21 cellular contexts compared by ENCODE assay signal in the genomic region with DNA sequence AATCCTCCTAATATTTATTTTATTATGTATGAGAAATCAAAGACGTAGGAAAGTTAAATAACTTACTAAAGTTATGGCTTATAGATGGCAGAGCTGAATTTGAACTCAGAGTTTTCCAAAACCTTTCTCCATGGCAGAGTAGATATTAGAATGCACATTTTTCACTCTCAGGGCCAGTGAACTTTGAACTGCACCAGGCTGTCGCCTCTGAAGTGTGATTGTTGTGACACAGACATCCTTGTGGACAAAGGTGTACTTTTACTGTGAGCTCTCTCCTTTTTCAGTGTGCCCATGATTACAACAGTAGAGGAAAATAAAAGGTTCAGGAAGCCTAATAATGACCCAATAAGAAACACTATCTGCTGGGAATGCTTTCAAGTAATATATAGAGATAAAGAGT. TPM values are rescaled to one million over a fixed set of nuclear protein-coding genes. Genes with fewer than 3 reads are reported as not detected.
A peak's percentile ranks its signal among the peaks of the same experiment; 100 is the strongest.
DNase-seq lines count a peak whose midpoint lies in the region; ATAC-seq and TF ChIP-seq lines count a peak whose summit lies in the region.
"Had no signal": no experiment of that assay in that cellular context is flagged by ENCODE, and none has a peak within 500 bp of the region (broad histone marks: within the 10 kb centered on the region; RNA-seq: fewer than 3 reads in every experiment).

No MANE protein-coding gene starts in this region.

- no peak overlapping the region for H3K27ac ChIP-seq in liver (ENCODE audit: low read depth in 1 of 2, low read length in 2 of 2)
- peak overlapping the region; percentile 45 to 97 (median 90) for H3K27ac ChIP-seq in sigmoid colon
- H3K27ac ChIP-seq: BLaER1 treated with 17β-estradiol and CSF1 and Interleukin-3, amounts not matched to agents 10 nM and 100 nM; VCaP had no signal

- POLR2A ChIA-PET in Caco-2 (lab: Charles Lee), result interaction anchor here (1.0 kb wide), 1 partner anchor 28 kb away, joined by 3 read pairs; no protein-coding TSS in a partner anchor

- peak; percentile 55 for DNase-seq in Caco-2
- DNase-seq in sigmoid colon, result no peak
- DNase-seq in medulla oblongata (ENCODE audit: extremely low spot score), result no peak
- no peak for DNase-seq in activated CD4-positive, alpha-beta T cell treated with anti-CD3 and anti-CD28 coated beads for 1 hour
- DNase-seq in cerebellar cortex (ENCODE audit: low spot score), result no peak
- DNase-seq: activated CD4-positive, alpha-beta T cell treated with anti-CD3 and anti-CD28 coated beads, Interleukin-2, amount 10 ng/mL, durations not matched to agents 24 days and 14 days; central memory CD4-positive, alpha-beta T cell; glutamatergic neuron; NCI-H1092 treated with DMSO at 0.1 percent for 48 hours; NCI-H2081; NCI-H226; NCI-H748 treated with DMSO at 0.1 percent for 48 hours; nephron progenitor cell; stimulated activated CD8-positive, alpha-beta memory T cell treated with anti-CD3 and anti-CD28 coated beads, Interleukin-4, amount 100 ng/mL, for 48 hours had no signal

- CTCF ChIA-PET in Caco-2 (lab: Charles Lee), result interaction anchor here (1.1 to 1.7 kb wide), 3 partner anchors 29 to 350 kb away, joined by 3 to 12 read pairs (median 4); a partner anchor contains a TSS

- H3K27ac Mint-ChIP-seq in Caco-2 (ENCODE audit: unreplicated experiment), result peak overlapping the region; percentile 69
- H3K27ac Mint-ChIP-seq in activated T-helper 17 cell treated with anti-CD3 and anti-CD28 coated beads, Interleukin-2, amount 50 U/mL, for 72 hours, result peak overlapping the region; percentile 8
- H3K27ac Mint-ChIP-seq: activated CD4-positive, alpha-beta T cell treated with anti-CD3 and anti-CD28 coated beads, Interleukin-2, amount 10 ng/mL, durations not matched to agents 24 days and 14 days; activated T-helper 1 cell treated with anti-CD3 and anti-CD28 coated beads, Interleukin-12 subunit alpha, Interleukin-12 subunit beta, Interleukin-2, Interleukin-4 antibody, amounts not matched to agents 30 ng/mL and 10 ng/mL and 1 ng/mL, durations not matched to agents 14 hours and 24 hours and 36 hours had no signal

- no peak for TF ChIP-seq POLR2A in sigmoid colon (IDR thresholded peaks at IDR 0.05)

- H3K4me1 ChIP-seq in Caco-2 (peaks cover 15% of the 10 kb centered on the region), liver (ENCODE audit: control insufficient read depth in 4 of 4, insufficient read depth in 4 of 4, low read length in 3 of 4) (peaks cover 0 to 17% (median 4%) of the 10 kb centered on the region in 4 donors), sigmoid colon (peaks cover 0 to 91% (median 47%) of the 10 kb centered on the region in 4 donors)
- H3K4me1 ChIP-seq: BLaER1 treated with 17β-estradiol and CSF1 and Interleukin-3, amounts not matched to agents 10 nM and 100 nM had no signal

- no TSS peak for BruUV-seq in Caco-2 (replicated peaks; lab: Mats Ljungman, UMichigan)

- H3K9me3 Mint-ChIP-seq in Caco-2 (ENCODE audit: unreplicated experiment), result peaks cover 10% of the 10 kb centered on the region
- no peaks in the 10 kb centered on the region for H3K9me3 Mint-ChIP-seq in activated T-helper 17 cell treated with anti-CD3 and anti-CD28 coated beads, Interleukin-2, amount 50 U/mL, for 72 hours
- H3K9me3 Mint-ChIP-seq: activated naive CD4-positive, alpha-beta T cell treated with anti-CD3 and anti-CD28 coated beads, Interleukin-2, amount 50 U/mL, for 24 hours had no signal

- no peaks in the 10 kb centered on the region for H3K27me3 Mint-ChIP-seq in Caco-2 (ENCODE audit: insufficient read depth, unreplicated experiment)
- no peaks in the 10 kb centered on the region for H3K27me3 Mint-ChIP-seq in activated T-helper 17 cell treated with anti-CD3 and anti-CD28 coated beads, Interleukin-2, amount 50 U/mL, for 72 hours
- H3K27me3 Mint-ChIP-seq: activated CD4-positive, alpha-beta T cell treated with anti-CD3 and anti-CD28 coated beads, Interleukin-2, amount 10 ng/mL, durations not matched to agents 24 days and 14 days; activated naive CD4-positive, alpha-beta T cell treated with anti-CD3 and anti-CD28 coated beads, Interleukin-2, amount 50 U/mL, for 24 hours had no signal

- TF ChIP-seq CTCF in Caco-2 (IDR thresholded peaks at IDR 0.05; ENCODE audit: insufficient read depth in 1 of 2, low read depth in 1 of 2, low read length in 1 of 2, severe bottlenecking in 1 of 2, unreplicated experiment in 1 of 2), result no peak
- TF ChIP-seq CTCF in liver (IDR thresholded peaks at IDR 0.05; ENCODE audit: low read depth, low read length, missing input control), result no peak
- TF ChIP-seq CTCF in sigmoid colon (IDR thresholded peaks at IDR 0.05), result no peak

- TF ChIP-seq EP300 in sigmoid colon (IDR thresholded peaks at IDR 0.05), result no peak

- H3K36me3 Mint-ChIP-seq in Caco-2 (ENCODE audit: insufficient read depth, unreplicated experiment), result peaks cover 66% of the 10 kb centered on the region
- peaks cover 72% of the 10 kb centered on the region for H3K36me3 Mint-ChIP-seq in activated T-helper 17 cell treated with anti-CD3 and anti-CD28 coated beads, Interleukin-2, amount 50 U/mL, for 72 hours (ENCODE audit: low read depth)

- peaks cover 1% of the 10 kb centered on the region; the same call in 1 of the 2 replicates for H3K36me3 ChIP-seq in Caco-2 (ENCODE audit: control insufficient read depth, insufficient read depth, low read length)
- no peaks in the 10 kb centered on the region for H3K36me3 ChIP-seq in liver (ENCODE audit: control insufficient read depth in 4 of 4, insufficient read depth in 3 of 4, low read depth in 1 of 4, low read length in 3 of 4)
- H3K36me3 ChIP-seq in sigmoid colon, result peaks cover 0 to 4% (median under 1%) of the 10 kb centered on the region in 4 donors

- peaks cover 14% of the 10 kb centered on the region; the same call in 1 of the 2 replicates for H3K9me3 ChIP-seq in Caco-2
- H3K9me3 ChIP-seq in liver (ENCODE audit: control insufficient read depth in 4 of 4, low read length in 3 of 4), result no peaks in the 10 kb centered on the region
- H3K9me3 ChIP-seq in sigmoid colon, result no peaks in the 10 kb centered on the region

- intact Hi-C loops in Caco-2 (cut with micrococcal nuclease; ENCODE audit: unreplicated experiment), result no loop called here
- intact Hi-C loops in sigmoid colon (cut with DNase I), result loop anchor here (10.0 kb wide), 1 partner anchor 625 kb away; a partner anchor contains a TSS

- no peaks in the 10 kb centered on the region for H3K27me3 ChIP-seq in Caco-2 (replicated peaks; ENCODE audit: control insufficient read depth, insufficient read depth, low read length)
- no peaks in the 10 kb centered on the region for H3K27me3 ChIP-seq in liver (ENCODE audit: control insufficient read depth in 4 of 4, insufficient read depth in 4 of 4, low read length in 3 of 4)
- no peaks in the 10 kb centered on the region for H3K27me3 ChIP-seq in sigmoid colon
- H3K27me3 ChIP-seq: BLaER1 treated with 17β-estradiol and CSF1 and Interleukin-3, amounts not matched to agents 10 nM and 100 nM had no signal

- H3K4me3 ChIP-seq in Caco-2 (ENCODE audit: low read depth, low read length) (no peak overlapping the region), liver (ENCODE audit: low read depth in 1 of 3, low read length in 3 of 3) (no peak overlapping the region), sigmoid colon (peak overlapping the region in 2 of 4 donors; percentile 37 to 43)
- H3K4me3 ChIP-seq: BLaER1 treated with 17β-estradiol and CSF1 and Interleukin-3, amounts not matched to agents 10 nM and 100 nM; GM12878 had no signal

- H3K4me3 Mint-ChIP-seq in Caco-2 (ENCODE audit: unreplicated experiment), result no peak overlapping the region
- H3K4me3 Mint-ChIP-seq in activated T-helper 17 cell treated with anti-CD3 and anti-CD28 coated beads, Interleukin-2, amount 50 U/mL, for 72 hours, result no peak overlapping the region
- H3K4me3 Mint-ChIP-seq: activated CD4-positive, alpha-beta T cell treated with anti-CD3 and anti-CD28 coated beads, Interleukin-2, amount 10 ng/mL, durations not matched to agents 24 days and 14 days; activated naive CD4-positive, alpha-beta T cell treated with anti-CD3 and anti-CD28 coated beads, Interleukin-2, amount 50 U/mL, for 24 hours; activated T-helper 1 cell treated with anti-CD3 and anti-CD28 coated beads, Interleukin-12 subunit alpha, Interleukin-12 subunit beta, Interleukin-2, Interleukin-4 antibody, amounts not matched to agents 30 ng/mL and 10 ng/mL and 1 ng/mL, durations not matched to agents 14 hours and 24 hours and 36 hours; nephron progenitor cell had no signal

- peak; percentile 26 to 35 for TF ChIP-seq RAD21 in liver (IDR thresholded peaks at IDR 0.05)

- H3K9ac ChIP-seq in liver (ENCODE audit: low read depth in 1 of 2, low read length in 2 of 2), result no peak overlapping the region
- H3K9ac ChIP-seq: BLaER1 treated with 17β-estradiol and CSF1 and Interleukin-3, amounts not matched to agents 10 nM and 100 nM had no signal

- peaks cover 26% of the 10 kb centered on the region for H3K4me1 Mint-ChIP-seq in Caco-2 (ENCODE audit: low read depth, unreplicated experiment)
- peaks cover 18% of the 10 kb centered on the region for H3K4me1 Mint-ChIP-seq in activated T-helper 17 cell treated with anti-CD3 and anti-CD28 coated beads, Interleukin-2, amount 50 U/mL, for 72 hours

- no peak for ATAC-seq in activated T-helper 17 cell treated with anti-CD3 and anti-CD28 coated beads, Interleukin-2, amount 50 U/mL, for 72 hours (replicated peaks)
- ATAC-seq: GM12878 had no signal

- WGBS in liver, result 47% methylated on average over 2 of the region's 2 CpGs
- 33 to 75% methylated on average over 2 of the region's 2 CpGs for WGBS in sigmoid colon, 2 donors

TF ChIP-seq in liver, 16 proteins besides CTCF, POLR2A, EP300 and RAD21 (continues in another document):
- peak; percentile 53 for TF ChIP-seq HNF4G (IDR thresholded peaks at IDR 0.05)
- TF ChIP-seq HNF4A (conservative IDR thresholded peaks at IDR 0.05), result peak; percentile 88 to 89
- TF ChIP-seq RXRA (IDR thresholded peaks at IDR 0.05), result peak; percentile 80 to 95
- TF ChIP-seq TAF1 (conservative IDR thresholded peaks at IDR 0.05), result no peak

RNA-seq across cellular contexts. Expression of a gene that starts 29.1 kb away (rescaled TPM):
- 190 and 207 TPM in 2 replicates for total RNA-seq in Caco-2 (2022)
- 10 to 100 TPM; 57.6 to 79.4 TPM for total RNA-seq in activated T-helper 17 cell treated with anti-CD3 and anti-CD28 coated beads, Interleukin-2, amount 50 U/mL, for 72 hours
- total RNA-seq in liver, result 10 to 100 TPM in 1 of 2 donors, 1 to 10 TPM in 1; 9.2 to 11.8 TPM
- polyA plus RNA-seq in liver, result 1 to 10 TPM; 5.7 to 5.8 TPM
- total RNA-seq in sigmoid colon, result 100 to 1,000 TPM; 289 to 514 (median 341) TPM
- polyA plus RNA-seq in sigmoid colon, result 10 to 100 TPM; 53.5 to 80.7 (median 64.3) TPM

Comparison
In these comparisons a context has a peak if more than half of its experiments do, and no peak if none do; other contexts are left out.
1. DNase-seq: peak in Caco-2 (2 of 2); none in sigmoid colon (single experiment), medulla oblongata (single experiment), activated CD4-positive, alpha-beta T cell treated with anti-CD3 and anti-CD28 coated beads for 1 hour (single experiment) and cerebellar cortex (single experiment).
2. H3K27ac ChIP-seq: peak in sigmoid colon (4 of 4); none in liver (0 of 2).
3. RNA of a gene that starts 29.1 kb away (total RNA-seq): 289 to 514 TPM in sigmoid colon, 190 to 207 TPM in Caco-2 and 57.6 to 79.4 TPM in activated T-helper 17 cell treated with anti-CD3 and anti-CD28 coated beads, Interleukin-2, amount 50 U/mL, for 72 hours; 9.2 to 11.8 TPM in liver; every median in the first group is over 4 times any median in the second.